Comparison of ENCODE assay signal across 18 cellular contexts in genomic region chr5:58087905-58088304, GRCh38.
DNase-seq lines count a peak whose midpoint lies in the region; ATAC-seq and TF ChIP-seq lines count a peak whose summit lies in the region.
"Had no signal": no experiment of that assay in that cellular context is flagged by ENCODE, and none has a peak within 500 bp of the region (broad histone marks: within the 10 kb centered on the region; RNA-seq: fewer than 3 reads in every experiment).

No MANE protein-coding gene starts in this region.

- no peak overlapping the region for H4K8ac ChIP-seq in neuronal stem cell (ENCODE audit: low read depth, low read length)

- TF ChIP-seq CTCF in DND-41 (IDR thresholded peaks at IDR 0.05; ENCODE audit: borderline replicate concordance, extremely low read depth, low read length, poor library complexity, severe bottlenecking) = no peak

- no peaks in the 10 kb centered on the region for H3K27me3 ChIP-seq in DND-41 (ENCODE audit: insufficient read depth, low read length, poor library complexity)
- no peaks in the 10 kb centered on the region for H3K27me3 ChIP-seq in SJCRH30
- no peaks in the 10 kb centered on the region for H3K27me3 ChIP-seq in neuronal stem cell (ENCODE audit: control insufficient read depth in 3 of 3, insufficient read depth in 3 of 3, low read depth in 1 of 3, low read length in 3 of 3)
- H3K27me3 ChIP-seq: BLaER1 had no signal

- no peak overlapping the region for H3K4me2 ChIP-seq in DND-41 (ENCODE audit: insufficient read depth, low read length)
- no peak overlapping the region for H3K4me2 ChIP-seq in neuronal stem cell (ENCODE audit: insufficient read depth, low read length, poor library complexity, severe bottlenecking)
- H3K4me2 ChIP-seq: BLaER1 had no signal

- H2BK15ac ChIP-seq in neuronal stem cell (ENCODE audit: low read length) = no peak overlapping the region

- no CpG with 5 or more reads among the region's 2 CpGs for WGBS in neuronal stem cell (ENCODE audit: extremely low coverage in 2 of 2, insufficient read length in 2 of 2, insufficient replicate concordance in 1 of 2), 2 donors

- H3K36me3 ChIP-seq in DND-41 (ENCODE audit: insufficient read depth, low read length) (no peaks in the 10 kb centered on the region), SJCRH30 (no peaks in the 10 kb centered on the region), neuronal stem cell (replicated peaks in 1 of 2; ENCODE audit: control insufficient read depth in 2 of 2, insufficient read depth in 2 of 2, low read length in 2 of 2) (no peaks in the 10 kb centered on the region)
- H3K36me3 ChIP-seq: BLaER1, HAP-1 had no signal

- H4K91ac ChIP-seq in neuronal stem cell (ENCODE audit: low read depth, low read length, poor library complexity) = no peak overlapping the region

- H3K9ac ChIP-seq in DND-41 (ENCODE audit: low read depth, low read length) = no peak overlapping the region
- no peak overlapping the region for H3K9ac ChIP-seq in neuronal stem cell (ENCODE audit: low read depth, low read length, poor library complexity)
- H3K9ac ChIP-seq: BLaER1 had no signal

- DNase-seq in DND-41 (no peak), NCI-H69 (lab: John Stamatoyannopoulos, UW) (peak; percentile 10), SJCRH30 (peak; percentile 19 to 49), neuronal stem cell (ENCODE audit: low spot score) (no peak), hepatic stellate cell (ENCODE audit: low spot score) (no peak)
- DNase-seq: CD4-positive, alpha-beta T cell; CD8-positive, alpha-beta memory T cell; DMS 273 treated with DMSO at 0.1 percent for 48 hours; DMS79; GF-D8; GOT3; HFFc6 had no signal

- H2AFZ ChIP-seq in DND-41 (ENCODE audit: low read depth, low read length) (no peak overlapping the region), neuronal stem cell (ENCODE audit: low read length) (peak overlapping the region; percentile 15)

- no peak overlapping the region for H2BK120ac ChIP-seq in neuronal stem cell (ENCODE audit: low read depth, low read length)

- H3K4ac ChIP-seq in neuronal stem cell (ENCODE audit: low read length) = no peak overlapping the region

- H3K27ac ChIP-seq in DND-41 (ENCODE audit: low read length) (no peak overlapping the region), SJCRH30 (no peak overlapping the region), neuronal stem cell (replicated peaks; ENCODE audit: low read length) (no peak overlapping the region)
- H3K27ac ChIP-seq: 22Rv1, BLaER1, C4-2B had no signal

- no peak overlapping the region for H3K18ac ChIP-seq in neuronal stem cell (ENCODE audit: low read length)

- no peak overlapping the region for H2AK5ac ChIP-seq in neuronal stem cell (ENCODE audit: low read depth, low read length)

- no peak overlapping the region for H3K23ac ChIP-seq in neuronal stem cell (ENCODE audit: low read depth, low read length, poor library complexity)

- H2BK12ac ChIP-seq in neuronal stem cell (ENCODE audit: low read length) = no peak overlapping the region

- H3K79me2 ChIP-seq in DND-41 (ENCODE audit: insufficient read depth, low read length) = no peaks in the 10 kb centered on the region

- ATAC-seq in DND-41 (ENCODE audit: insufficient read depth, low read depth) (peak; percentile 62; the same call in 2 of the 3 replicates), HG02970 (IDR thresholded peaks at IDR 0.05; ENCODE audit: low FRiP score, unreplicated experiment) (no peak), GM19324 (IDR thresholded peaks at IDR 0.05; ENCODE audit: low FRiP score, unreplicated experiment) (no peak)

- H2BK5ac ChIP-seq in neuronal stem cell (ENCODE audit: low read length) = no peak overlapping the region

- no peaks in the 10 kb centered on the region for H3K79me1 ChIP-seq in neuronal stem cell (ENCODE audit: low read depth, low read length)

- no peaks in the 10 kb centered on the region for H4K20me1 ChIP-seq in DND-41 (ENCODE audit: insufficient read depth, low read length)
- H4K20me1 ChIP-seq: BLaER1 had no signal

- H3K4me1 ChIP-seq in DND-41 (ENCODE audit: insufficient read depth, low read length) = no peaks in the 10 kb centered on the region
- peaks cover 5% of the 10 kb centered on the region; the same call in 1 of the 2 replicates for H3K4me1 ChIP-seq in SJCRH30
- H3K4me1 ChIP-seq in neuronal stem cell (ENCODE audit: control insufficient read depth in 2 of 2, insufficient read depth in 1 of 2, low read depth in 1 of 2, low read length in 2 of 2) = no peaks in the 10 kb centered on the region
- H3K4me1 ChIP-seq: BLaER1, HAP-1 had no signal

- no peak overlapping the region for H3K14ac ChIP-seq in neuronal stem cell (ENCODE audit: low read length)

- no peak overlapping the region for H3K4me3 ChIP-seq in DND-41 (ENCODE audit: low read depth in 1 of 2, low read length in 2 of 2)
- no peak overlapping the region for H3K4me3 ChIP-seq in SJCRH30
- H3K4me3 ChIP-seq in neuronal stem cell (ENCODE audit: low read length in 2 of 2) = no peak overlapping the region
- H3K4me3 ChIP-seq: BLaER1, HAP-1 had no signal

- no peaks in the 10 kb centered on the region for H3K9me3 ChIP-seq in DND-41 (ENCODE audit: insufficient read depth, low read length, severe bottlenecking)
- no peaks in the 10 kb centered on the region for H3K9me3 ChIP-seq in SJCRH30 (replicated peaks)
- H3K9me3 ChIP-seq in neuronal stem cell (replicated peaks in 1 of 2; ENCODE audit: control insufficient read depth in 2 of 2, insufficient read depth in 1 of 2, low read depth in 1 of 2, low read length in 2 of 2) = no peaks in the 10 kb centered on the region
- H3K9me3 ChIP-seq: BLaER1, HAP-1 had no signal

Comparison
In these comparisons a context has a peak if more than half of its experiments do, and no peak if none do; other contexts are left out.
1. DNase-seq: peak in NCI-H69 (single experiment) and SJCRH30 (2 of 2); none in DND-41 (single experiment), neuronal stem cell (single experiment) and hepatic stellate cell (single experiment).